In genomic region chr17:31902693-31903092, GRCh38 we compare ENCODE assay signal across 1 cellular context.
TF ChIP-seq lines count a peak whose summit lies in the region.

No MANE protein-coding gene starts in this region.

TF ChIP-seq in HCT116, 20 proteins besides CTCF, POLR2A, EP300 and RAD21 (continued from another document):
- no peak for TF ChIP-seq ATF3 (IDR thresholded peaks at IDR 0.05)
- TF ChIP-seq JUND (IDR thresholded peaks at IDR 0.05) = no peak
- no peak for TF ChIP-seq MAX (IDR thresholded peaks at IDR 0.05)
- no peak for TF ChIP-seq ELF1 (IDR thresholded peaks at IDR 0.05; ENCODE audit: borderline replicate concordance, low read depth)
- TF ChIP-seq EZH2phosphoT487 (IDR thresholded peaks at IDR 0.05; ENCODE audit: borderline replicate concordance) = no peak
- TF ChIP-seq FOSL1 (IDR thresholded peaks at IDR 0.05; ENCODE audit: low read depth) = no peak
- TF ChIP-seq, protein P1, sequence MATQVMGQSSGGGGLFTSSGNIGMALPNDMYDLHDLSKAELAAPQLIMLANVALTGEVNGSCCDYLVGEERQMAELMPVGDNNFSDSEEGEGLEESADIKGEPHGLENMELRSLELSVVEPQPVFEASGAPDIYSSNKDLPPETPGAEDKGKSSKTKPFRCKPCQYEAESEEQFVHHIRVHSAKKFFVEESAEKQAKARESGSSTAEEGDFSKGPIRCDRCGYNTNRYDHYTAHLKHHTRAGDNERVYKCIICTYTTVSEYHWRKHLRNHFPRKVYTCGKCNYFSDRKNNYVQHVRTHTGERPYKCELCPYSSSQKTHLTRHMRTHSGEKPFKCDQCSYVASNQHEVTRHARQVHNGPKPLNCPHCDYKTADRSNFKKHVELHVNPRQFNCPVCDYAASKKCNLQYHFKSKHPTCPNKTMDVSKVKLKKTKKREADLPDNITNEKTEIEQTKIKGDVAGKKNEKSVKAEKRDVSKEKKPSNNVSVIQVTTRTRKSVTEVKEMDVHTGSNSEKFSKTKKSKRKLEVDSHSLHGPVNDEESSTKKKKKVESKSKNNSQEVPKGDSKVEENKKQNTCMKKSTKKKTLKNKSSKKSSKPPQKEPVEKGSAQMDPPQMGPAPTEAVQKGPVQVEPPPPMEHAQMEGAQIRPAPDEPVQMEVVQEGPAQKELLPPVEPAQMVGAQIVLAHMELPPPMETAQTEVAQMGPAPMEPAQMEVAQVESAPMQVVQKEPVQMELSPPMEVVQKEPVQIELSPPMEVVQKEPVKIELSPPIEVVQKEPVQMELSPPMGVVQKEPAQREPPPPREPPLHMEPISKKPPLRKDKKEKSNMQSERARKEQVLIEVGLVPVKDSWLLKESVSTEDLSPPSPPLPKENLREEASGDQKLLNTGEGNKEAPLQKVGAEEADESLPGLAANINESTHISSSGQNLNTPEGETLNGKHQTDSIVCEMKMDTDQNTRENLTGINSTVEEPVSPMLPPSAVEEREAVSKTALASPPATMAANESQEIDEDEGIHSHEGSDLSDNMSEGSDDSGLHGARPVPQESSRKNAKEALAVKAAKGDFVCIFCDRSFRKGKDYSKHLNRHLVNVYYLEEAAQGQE (IDR thresholded peaks at IDR 0.05; ENCODE audit: low read depth) = no peak
- TF ChIP-seq POLR2AphosphoS5 (IDR thresholded peaks at IDR 0.05; ENCODE audit: low read depth, low read length) = no peak
- no peak for TF ChIP-seq CEBPB (IDR thresholded peaks at IDR 0.05; ENCODE audit: low read depth)
- no peak for TF ChIP-seq CBX3 (IDR thresholded peaks at IDR 0.05; ENCODE audit: low read depth)
- no peak for TF ChIP-seq EZH2 (IDR thresholded peaks at IDR 0.05)
- no peak for TF ChIP-seq ZFX (IDR thresholded peaks at IDR 0.05)
- TF ChIP-seq YY1 (IDR thresholded peaks at IDR 0.05; ENCODE audit: extremely low read depth, insufficient replicate concordance, low read depth, low read length) = no peak
- TF ChIP-seq SIN3A (IDR thresholded peaks at IDR 0.05; ENCODE audit: low read depth) = no peak
- TF ChIP-seq EGR1 (IDR thresholded peaks at IDR 0.05; ENCODE audit: low read depth) = no peak
- no peak for TF ChIP-seq TCF7L2 (IDR thresholded peaks at IDR 0.05; ENCODE audit: borderline replicate concordance, extremely low read depth, insufficient read depth, insufficient read length)
- TF ChIP-seq, protein P2, sequence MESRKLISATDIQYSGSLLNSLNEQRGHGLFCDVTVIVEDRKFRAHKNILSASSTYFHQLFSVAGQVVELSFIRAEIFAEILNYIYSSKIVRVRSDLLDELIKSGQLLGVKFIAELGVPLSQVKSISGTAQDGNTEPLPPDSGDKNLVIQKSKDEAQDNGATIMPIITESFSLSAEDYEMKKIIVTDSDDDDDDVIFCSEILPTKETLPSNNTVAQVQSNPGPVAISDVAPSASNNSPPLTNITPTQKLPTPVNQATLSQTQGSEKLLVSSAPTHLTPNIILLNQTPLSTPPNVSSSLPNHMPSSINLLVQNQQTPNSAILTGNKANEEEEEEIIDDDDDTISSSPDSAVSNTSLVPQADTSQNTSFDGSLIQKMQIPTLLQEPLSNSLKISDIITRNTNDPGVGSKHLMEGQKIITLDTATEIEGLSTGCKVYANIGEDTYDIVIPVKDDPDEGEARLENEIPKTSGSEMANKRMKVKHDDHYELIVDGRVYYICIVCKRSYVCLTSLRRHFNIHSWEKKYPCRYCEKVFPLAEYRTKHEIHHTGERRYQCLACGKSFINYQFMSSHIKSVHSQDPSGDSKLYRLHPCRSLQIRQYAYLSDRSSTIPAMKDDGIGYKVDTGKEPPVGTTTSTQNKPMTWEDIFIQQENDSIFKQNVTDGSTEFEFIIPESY (IDR thresholded peaks at IDR 0.05; ENCODE audit: extremely low read depth, insufficient replicate concordance, low read length) = no peak
- TF ChIP-seq SP1 (IDR thresholded peaks at IDR 0.05; ENCODE audit: low read depth) = no peak
TF ChIP-seq in HCT116: peak in this region for 0.
